In genomic region chrX:39850630-39851152, GRCh38 we compare ENCODE assay signal across 11 cellular contexts.
DNase-seq lines count a peak whose midpoint lies in the region; ATAC-seq and TF ChIP-seq lines count a peak whose summit lies in the region.
"Had no signal": no experiment of that assay in that cellular context is flagged by ENCODE, and none has a peak within 500 bp of the region (broad histone marks: within the 10 kb centered on the region; RNA-seq: fewer than 3 reads in every experiment).

No MANE protein-coding gene starts in this region.

- H3K4me3 Mint-ChIP-seq in activated naive CD8-positive, alpha-beta T cell treated with anti-CD3 and anti-CD28 coated beads for 36 hours, result no peak overlapping the region
- no peak overlapping the region for H3K4me3 Mint-ChIP-seq in activated naive CD8-positive, alpha-beta T cell treated with anti-CD3 and anti-CD28 coated beads, Interleukin-2, amount 50 U/mL, for 24 hours
- H3K4me3 Mint-ChIP-seq in activated naive CD8-positive, alpha-beta T cell treated with anti-CD3 and anti-CD28 coated beads, Interleukin-2, amount 10 ng/mL, durations not matched to agents 7 days and 5 days, result peak overlapping the region; percentile 30
- H3K4me3 Mint-ChIP-seq in MCF 10A (ENCODE audit: unreplicated experiment), result no peak overlapping the region

- no peaks in the 10 kb centered on the region for H3K27me3 ChIP-seq in sigmoid colon

- H3K27ac ChIP-seq in sigmoid colon, result no peak overlapping the region
- H3K27ac ChIP-seq: dorsolateral prefrontal cortex had no signal

- no peak for TF ChIP-seq POLR2A in sigmoid colon (IDR thresholded peaks at IDR 0.05)

- no peak for ATAC-seq in activated naive CD8-positive, alpha-beta T cell treated with anti-CD3 and anti-CD28 coated beads, Interleukin-2, amount 50 U/mL, for 24 hours
- no peak for ATAC-seq in activated naive CD8-positive, alpha-beta T cell treated with anti-CD3 and anti-CD28 coated beads, Interleukin-2, amount 10 ng/mL, durations not matched to agents 7 days and 5 days (ENCODE audit: low read depth)
- ATAC-seq: left ventricle myocardium superior, Panc1 had no signal

- CTCF ChIA-PET in MCF 10A (lab: Yijun Ruan, JAX), result no interaction called here

- H3K27me3 Mint-ChIP-seq in activated naive CD8-positive, alpha-beta T cell treated with anti-CD3 and anti-CD28 coated beads for 36 hours, result no peaks in the 10 kb centered on the region
- no peaks in the 10 kb centered on the region for H3K27me3 Mint-ChIP-seq in activated naive CD8-positive, alpha-beta T cell treated with anti-CD3 and anti-CD28 coated beads, Interleukin-2, amount 50 U/mL, for 24 hours
- H3K27me3 Mint-ChIP-seq in activated naive CD8-positive, alpha-beta T cell treated with anti-CD3 and anti-CD28 coated beads, Interleukin-2, amount 10 ng/mL, durations not matched to agents 7 days and 5 days, result no peaks in the 10 kb centered on the region
- H3K27me3 Mint-ChIP-seq in MCF 10A (ENCODE audit: insufficient read depth, unreplicated experiment), result peaks cover 45% of the 10 kb centered on the region

- DNase-seq in activated naive CD8-positive, alpha-beta T cell treated with anti-CD3 and anti-CD28 coated beads for 36 hours, result peak; percentile 21
- no peak for DNase-seq in activated naive CD8-positive, alpha-beta T cell treated with anti-CD3 and anti-CD28 coated beads, Interleukin-2, amount 50 U/mL, for 24 hours
- DNase-seq in NCI-H146 treated with DMSO at 0.1 percent for 48 hours (lab: John Stamatoyannopoulos, UW; ENCODE audit: unreplicated experiment), result peak; percentile 9
- peak; percentile 44 for DNase-seq in activated naive CD8-positive, alpha-beta T cell treated with anti-CD3 and anti-CD28 coated beads, Interleukin-2, amount 10 ng/mL, durations not matched to agents 7 days and 5 days
- DNase-seq in stimulated activated CD4-positive, alpha-beta T cell treated with anti-CD3 and anti-CD28 coated beads, Interleukin-1b, Interleukin-23, amount 100 ng/mL, for 48 hours, result peak; percentile 42
- DNase-seq in sigmoid colon, result no peak
- DNase-seq in MCF 10A (ENCODE audit: unreplicated experiment), result no peak
- DNase-seq in DMS79 (lab: John Stamatoyannopoulos, UW), result no peak
- DNase-seq: left ventricle myocardium superior had no signal

- TF ChIP-seq CTCF in sigmoid colon (IDR thresholded peaks at IDR 0.05), result no peak
- no peak for TF ChIP-seq CTCF in MCF 10A (IDR thresholded peaks at IDR 0.05; ENCODE audit: unreplicated experiment)

- intact Hi-C loops in sigmoid colon (cut with DNase I) (no loop called here), MCF 10A (cut with micrococcal nuclease) (no loop called here)

- no peak for TF ChIP-seq EP300 in sigmoid colon (IDR thresholded peaks at IDR 0.05)

- POLR2A ChIA-PET in activated naive CD8-positive, alpha-beta T cell treated with anti-CD3 and anti-CD28 coated beads, Interleukin-2, amount 10 ng/mL, durations not matched to agents 7 days and 5 days (lab: Charles Lee), result interaction anchor here (0.9 to 1.4 kb wide), 2 partner anchors 163 to 319 kb away, joined by 3 read pairs; no protein-coding TSS in a partner anchor
- POLR2A ChIA-PET in MCF 10A (lab: Yijun Ruan, JAX), result no interaction called here

- H3K9me3 Mint-ChIP-seq in activated naive CD8-positive, alpha-beta T cell treated with anti-CD3 and anti-CD28 coated beads for 36 hours, result peaks cover 4% of the 10 kb centered on the region
- no peaks in the 10 kb centered on the region for H3K9me3 Mint-ChIP-seq in activated naive CD8-positive, alpha-beta T cell treated with anti-CD3 and anti-CD28 coated beads, Interleukin-2, amount 50 U/mL, for 24 hours
- H3K9me3 Mint-ChIP-seq in activated naive CD8-positive, alpha-beta T cell treated with anti-CD3 and anti-CD28 coated beads, Interleukin-2, amount 10 ng/mL, durations not matched to agents 7 days and 5 days, result no peaks in the 10 kb centered on the region
- H3K9me3 Mint-ChIP-seq in MCF 10A (ENCODE audit: unreplicated experiment), result peaks cover 7% of the 10 kb centered on the region

- no TSS peak for BruUV-seq in MCF 10A (replicated peaks; lab: Mats Ljungman, UMichigan)

- no peak overlapping the region for H3K4me3 ChIP-seq in sigmoid colon
- H3K4me3 ChIP-seq: dorsolateral prefrontal cortex had no signal

- 66% methylated on average over 3 of the region's 3 CpGs for WGBS in sigmoid colon, 2 donors

- peaks cover 47% of the 10 kb centered on the region for H3K4me1 Mint-ChIP-seq in activated naive CD8-positive, alpha-beta T cell treated with anti-CD3 and anti-CD28 coated beads for 36 hours
- H3K4me1 Mint-ChIP-seq in activated naive CD8-positive, alpha-beta T cell treated with anti-CD3 and anti-CD28 coated beads, Interleukin-2, amount 50 U/mL, for 24 hours, result peaks cover 45% of the 10 kb centered on the region
- H3K4me1 Mint-ChIP-seq in activated naive CD8-positive, alpha-beta T cell treated with anti-CD3 and anti-CD28 coated beads, Interleukin-2, amount 10 ng/mL, durations not matched to agents 7 days and 5 days, result peaks cover 30% of the 10 kb centered on the region
- H3K4me1 Mint-ChIP-seq in MCF 10A (ENCODE audit: insufficient read depth, unreplicated experiment), result no peaks in the 10 kb centered on the region

- no peaks in the 10 kb centered on the region for H3K9me3 ChIP-seq in sigmoid colon

- H3K27ac Mint-ChIP-seq in activated naive CD8-positive, alpha-beta T cell treated with anti-CD3 and anti-CD28 coated beads for 36 hours, result no peak overlapping the region
- no peak overlapping the region for H3K27ac Mint-ChIP-seq in activated naive CD8-positive, alpha-beta T cell treated with anti-CD3 and anti-CD28 coated beads, Interleukin-2, amount 50 U/mL, for 24 hours
- peak overlapping the region; percentile 21 for H3K27ac Mint-ChIP-seq in activated naive CD8-positive, alpha-beta T cell treated with anti-CD3 and anti-CD28 coated beads, Interleukin-2, amount 10 ng/mL, durations not matched to agents 7 days and 5 days
- no peak overlapping the region for H3K27ac Mint-ChIP-seq in MCF 10A (ENCODE audit: low read depth, unreplicated experiment)

- no peaks in the 10 kb centered on the region for H3K4me1 ChIP-seq in sigmoid colon

- peaks cover 24% of the 10 kb centered on the region for H3K36me3 Mint-ChIP-seq in activated naive CD8-positive, alpha-beta T cell treated with anti-CD3 and anti-CD28 coated beads for 36 hours
- H3K36me3 Mint-ChIP-seq in activated naive CD8-positive, alpha-beta T cell treated with anti-CD3 and anti-CD28 coated beads, Interleukin-2, amount 50 U/mL, for 24 hours (ENCODE audit: low read depth), result no peaks in the 10 kb centered on the region
- peaks cover 9% of the 10 kb centered on the region for H3K36me3 Mint-ChIP-seq in activated naive CD8-positive, alpha-beta T cell treated with anti-CD3 and anti-CD28 coated beads, Interleukin-2, amount 10 ng/mL, durations not matched to agents 7 days and 5 days
- H3K36me3 Mint-ChIP-seq in MCF 10A (ENCODE audit: insufficient read depth, unreplicated experiment), result no peaks in the 10 kb centered on the region

- no peaks in the 10 kb centered on the region for H3K36me3 ChIP-seq in sigmoid colon

Comparison
In these comparisons a context has a peak if more than half of its experiments do, and no peak if none do; other contexts are left out.
1. DNase-seq: peak in activated naive CD8-positive, alpha-beta T cell treated with anti-CD3 and anti-CD28 coated beads for 36 hours (single experiment), NCI-H146 treated with DMSO at 0.1 percent for 48 hours (single experiment), activated naive CD8-positive, alpha-beta T cell treated with anti-CD3 and anti-CD28 coated beads, Interleukin-2, amount 10 ng/mL, durations not matched to agents 7 days and 5 days (single experiment) and stimulated activated CD4-positive, alpha-beta T cell treated with anti-CD3 and anti-CD28 coated beads, Interleukin-1b, Interleukin-23, amount 100 ng/mL, for 48 hours (single experiment); none in activated naive CD8-positive, alpha-beta T cell treated with anti-CD3 and anti-CD28 coated beads, Interleukin-2, amount 50 U/mL, for 24 hours (single experiment), sigmoid colon (single experiment), MCF 10A (single experiment) and DMS79 (single experiment).